Comparison of ENCODE assay signal across 15 cellular contexts in genomic region chr2:8398040-8398668, GRCh38.
A peak's percentile ranks its signal among the peaks of the same experiment; 100 is the strongest.
DNase-seq lines count a peak whose midpoint lies in the region; ATAC-seq, FAIRE-seq and TF ChIP-seq lines count a peak whose summit lies in the region.
"Had no signal": no experiment of that assay in that cellular context is flagged by ENCODE, and none has a peak within 500 bp of the region (broad histone marks: within the 10 kb centered on the region; RNA-seq: fewer than 3 reads in every experiment).

No MANE protein-coding gene starts in this region.

- H3K27ac ChIP-seq in HEK293 (ENCODE audit: extremely low read depth, low read depth, low read length) (no peak overlapping the region), trophoblast cell (ENCODE audit: low read depth, low read length) (no peak overlapping the region)
- H3K27ac ChIP-seq: 22Rv1, BLaER1 had no signal

- TF ChIP-seq CTCF in HEK293 (tag by site-specific recombination; IDR thresholded peaks at IDR 0.05) (no peak), bronchial epithelial cell (IDR thresholded peaks at IDR 0.05; ENCODE audit: insufficient read depth, low read length, severe bottlenecking) (no peak)

- no peak overlapping the region for H3K9ac ChIP-seq in trophoblast cell (ENCODE audit: low read length)
- H3K9ac ChIP-seq: BLaER1 had no signal

- no peaks in the 10 kb centered on the region for H3K4me1 ChIP-seq in HEK293 (ENCODE audit: control insufficient read depth, insufficient read depth, low read length)
- no peaks in the 10 kb centered on the region for H3K4me1 ChIP-seq in trophoblast cell (ENCODE audit: control insufficient read depth in 1 of 2, insufficient read depth in 2 of 2, low read length in 2 of 2)

- no peak overlapping the region for H3K18ac ChIP-seq in trophoblast cell (ENCODE audit: low read length)

- no peak overlapping the region for H2BK120ac ChIP-seq in trophoblast cell (ENCODE audit: insufficient read depth, low read length, poor library complexity)

- no peak overlapping the region for H4K8ac ChIP-seq in trophoblast cell (ENCODE audit: low read depth, low read length)

- H2AFZ ChIP-seq in trophoblast cell (ENCODE audit: insufficient read depth, low read length, poor library complexity): no peak overlapping the region

- peaks cover 2% of the 10 kb centered on the region for H3K36me3 Mint-ChIP-seq in activated CD8-positive, alpha-beta memory T cell treated with anti-CD3 and anti-CD28 coated beads, Interleukin-2, amount 10 ng/mL, durations not matched to agents 7 days and 5 days
- H3K36me3 Mint-ChIP-seq: CD8-positive, alpha-beta memory T cell had no signal

- POLR2A ChIA-PET in HEK293 (lab: Yijun Ruan, JAX): no interaction called here

- H3K14ac ChIP-seq in trophoblast cell (ENCODE audit: low read length): no peak overlapping the region

- CTCF ChIA-PET in activated CD8-positive, alpha-beta memory T cell treated with anti-CD3 and anti-CD28 coated beads, Interleukin-2, amount 10 ng/mL, durations not matched to agents 7 days and 5 days (lab: Charles Lee): no interaction called here
- CTCF ChIA-PET in HEK293 (lab: Yijun Ruan, JAX): no interaction called here

- peak; percentile 1 for DNase-seq in activated CD8-positive, alpha-beta memory T cell treated with anti-CD3 and anti-CD28 coated beads, Interleukin-2, amount 10 ng/mL, durations not matched to agents 7 days and 5 days
- DNase-seq in activated CD8-positive, alpha-beta memory T cell treated with anti-CD3 and anti-CD28 coated beads, Interleukin-2, amount 50 U/mL, for 48 hours: no peak
- DNase-seq in bronchial epithelial cell (ENCODE audit: low read depth) (no peak), trophoblast cell (no peak), HuH-7 (ENCODE audit: low spot score) (no peak), DMS153 treated with DMSO at 0.1 percent for 48 hours (lab: John Stamatoyannopoulos, UW; ENCODE audit: unreplicated experiment) (no peak), middle frontal gyrus (ENCODE audit: extremely low spot score, low spot score) (no peak)
- DNase-seq: AML-193; Caco-2; CD8-positive, alpha-beta memory T cell had no signal

- no peak overlapping the region for H3K4me2 ChIP-seq in trophoblast cell (ENCODE audit: low read length)
- H3K4me2 ChIP-seq: BLaER1 had no signal

- no CpG with 5 or more reads among the region's 13 CpGs for WGBS in trophoblast cell (ENCODE audit: extremely low coverage, insufficient coverage, insufficient read length)

- no peaks in the 10 kb centered on the region for H3K36me3 ChIP-seq in HEK293 (ENCODE audit: control insufficient read depth in 2 of 2, insufficient read depth in 1 of 2, low read length in 2 of 2)
- H3K36me3 ChIP-seq in bronchial epithelial cell (ENCODE audit: control insufficient read depth, insufficient read depth, low read length): no peaks in the 10 kb centered on the region
- H3K36me3 ChIP-seq in trophoblast cell (ENCODE audit: control insufficient read depth in 1 of 2, insufficient read depth in 2 of 2, low read length in 2 of 2): no peaks in the 10 kb centered on the region
- H3K36me3 ChIP-seq: BLaER1 had no signal

- H3K4ac ChIP-seq in trophoblast cell (ENCODE audit: low read depth, low read length): no peak overlapping the region

- H3K27ac Mint-ChIP-seq in activated CD8-positive, alpha-beta memory T cell treated with anti-CD3 and anti-CD28 coated beads, Interleukin-2, amount 10 ng/mL, durations not matched to agents 7 days and 5 days: no peak overlapping the region

- H4K12ac ChIP-seq in trophoblast cell (ENCODE audit: low read depth, low read length): no peak overlapping the region

- H3K4me1 Mint-ChIP-seq in activated CD8-positive, alpha-beta memory T cell treated with anti-CD3 and anti-CD28 coated beads, Interleukin-2, amount 10 ng/mL, durations not matched to agents 7 days and 5 days: peaks cover 5% of the 10 kb centered on the region

- peak; percentile 91 for FAIRE-seq in bronchial epithelial cell (lab: Jason Lieb, UNC)
- FAIRE-seq: GM19239 had no signal

- H2BK5ac ChIP-seq in trophoblast cell (ENCODE audit: low read depth, low read length, poor library complexity): no peak overlapping the region

- H3K79me1 ChIP-seq in trophoblast cell (ENCODE audit: low read length): no peaks in the 10 kb centered on the region

- H3K4me3 Mint-ChIP-seq in activated CD8-positive, alpha-beta memory T cell treated with anti-CD3 and anti-CD28 coated beads, Interleukin-2, amount 10 ng/mL, durations not matched to agents 7 days and 5 days: no peak overlapping the region
- H3K4me3 Mint-ChIP-seq: CD8-positive, alpha-beta memory T cell had no signal

- no peak overlapping the region for H4K91ac ChIP-seq in trophoblast cell (ENCODE audit: low read depth, low read length)

- H3K27me3 ChIP-seq in bronchial epithelial cell (ENCODE audit: control insufficient read depth, insufficient read depth, low read length) (no peaks in the 10 kb centered on the region), trophoblast cell (ENCODE audit: insufficient read depth, low read length) (no peaks in the 10 kb centered on the region)
- H3K27me3 ChIP-seq: BLaER1 had no signal

- no peaks in the 10 kb centered on the region for H3K27me3 Mint-ChIP-seq in activated CD8-positive, alpha-beta memory T cell treated with anti-CD3 and anti-CD28 coated beads, Interleukin-2, amount 10 ng/mL, durations not matched to agents 7 days and 5 days

- no peak overlapping the region for H2BK12ac ChIP-seq in trophoblast cell (ENCODE audit: low read length)

- no peak overlapping the region for H3K23ac ChIP-seq in trophoblast cell (ENCODE audit: low read length)

- no peak overlapping the region for H3K4me3 ChIP-seq in HEK293 (ENCODE audit: low read depth, low read length)
- H3K4me3 ChIP-seq in bronchial epithelial cell (ENCODE audit: low read depth, low read length): no peak overlapping the region
- H3K4me3 ChIP-seq in trophoblast cell (ENCODE audit: low read depth, low read length): peak overlapping the region; percentile 8
- H3K4me3 ChIP-seq: BLaER1 had no signal

- no peak overlapping the region for H2AK5ac ChIP-seq in trophoblast cell (ENCODE audit: low read length)

- H3K79me2 ChIP-seq in trophoblast cell (ENCODE audit: control insufficient read depth, insufficient read depth, low read length, poor library complexity): no peaks in the 10 kb centered on the region

- peaks cover 8% of the 10 kb centered on the region for H3K9me3 Mint-ChIP-seq in activated CD8-positive, alpha-beta memory T cell treated with anti-CD3 and anti-CD28 coated beads, Interleukin-2, amount 10 ng/mL, durations not matched to agents 7 days and 5 days (ENCODE audit: low read depth)
- H3K9me3 Mint-ChIP-seq: CD8-positive, alpha-beta memory T cell had no signal

- no peak for ATAC-seq in activated CD8-positive, alpha-beta memory T cell treated with anti-CD3 and anti-CD28 coated beads, Interleukin-2, amount 10 ng/mL, durations not matched to agents 7 days and 5 days
- ATAC-seq: HCT116 had no signal

- H3K9me3 ChIP-seq in HEK293 (ENCODE audit: control insufficient read depth, insufficient read depth, low read depth, low read length) (no peaks in the 10 kb centered on the region), trophoblast cell (ENCODE audit: insufficient read depth, low read depth, low read length) (peaks cover 6% of the 10 kb centered on the region)
- H3K9me3 ChIP-seq: BLaER1, Caco-2 had no signal

TF ChIP-seq in HEK293, 187 proteins besides CTCF, POLR2A, EP300 and RAD21:
- TF ChIP-seq ZNF776 (tag by site-specific recombination; IDR thresholded peaks at IDR 0.05; ENCODE audit: borderline replicate concordance) (no peak), ZSCAN4 (tag by site-specific recombination; IDR thresholded peaks at IDR 0.05) (peak; percentile 97)
